ENCODE assay signal across 27 cellular contexts in the genomic region with DNA sequence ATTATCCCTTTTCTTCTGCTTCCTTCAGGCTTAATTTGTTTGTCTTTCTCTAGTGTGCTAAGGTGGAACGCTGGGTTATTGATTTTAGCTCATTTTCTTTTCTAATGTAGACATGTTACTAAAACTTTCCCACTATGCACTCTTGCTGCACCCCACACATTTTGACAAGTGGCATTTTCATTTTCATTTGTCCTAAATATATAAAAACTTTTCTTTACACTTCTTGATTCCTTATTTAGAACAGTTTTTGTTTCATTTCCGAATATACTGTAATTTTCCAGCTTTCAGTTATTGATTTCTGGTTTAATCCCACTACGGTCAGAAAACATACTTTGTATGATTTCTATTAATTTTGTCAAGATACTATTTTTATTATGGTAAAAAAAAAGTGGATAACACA. TPM values are rescaled to one million over a fixed set of nuclear protein-coding genes. Genes with fewer than 3 reads are reported as not detected.
"Had no signal": no experiment of that assay in that cellular context is flagged by ENCODE, and none has a peak within 500 bp of the region (broad histone marks: within the 10 kb centered on the region; RNA-seq: fewer than 3 reads in every experiment).

No MANE protein-coding gene starts in this region.

- H3K4me1 Mint-ChIP-seq: brain; central memory CD8-positive, alpha-beta T cell had no signal

- DNase-seq: activated CD4-positive, alpha-beta T cell treated with anti-CD3 and anti-CD28 coated beads for 4 hours; activated CD8-positive, alpha-beta memory T cell treated with anti-CD3 and anti-CD28 coated beads, Interleukin-2, amount 50 U/mL, for 48 hours; activated CD8-positive, alpha-beta T cell treated with anti-CD3 and anti-CD28 coated beads for 36 hours; activated effector memory CD4-positive, alpha-beta T cell treated with anti-CD3 and anti-CD28 coated beads, Interleukin-2, amount 50 U/mL, for 16 hours; activated naive CD4-positive, alpha-beta T cell treated with Interleukin-2 at 50 U/mL for 16 hours; activated T-cell treated with anti-CD3 and anti-CD28 coated beads, Interleukin-2, amount 50 U/mL, for 1 hour; amygdala; NCI-H1105; NCI-H1436; NCI-H187 treated with DMSO at 0.1 percent for 48 hours; NCI-H2081 treated with DMSO at 0.1 percent for 48 hours; NCI-H446; NCI-H524 treated with DMSO at 0.1 percent for 48 hours; NCI-H748 treated with DMSO at 0.1 percent for 48 hours; OCI-M1; RPMI8226; T-helper 1 cell; WERI-Rb-1 had no signal

- H3K36me3 Mint-ChIP-seq: brain had no signal

- H3K27ac Mint-ChIP-seq: activated CD8-positive, alpha-beta T cell treated with anti-CD3 and anti-CD28 coated beads for 36 hours; activated naive CD8-positive, alpha-beta T cell; brain had no signal

- H3K9me3 Mint-ChIP-seq: central memory CD8-positive, alpha-beta T cell had no signal

- ATAC-seq: activated CD4-positive, CD25-positive, alpha-beta regulatory T cell treated with anti-CD3 and anti-CD28 coated beads, Interleukin-2, amount 50 U/mL, for 24 hours; activated CD8-positive, alpha-beta T cell treated with anti-CD3 and anti-CD28 coated beads for 36 hours; Panc1; Right ventricle myocardium inferior had no signal

- H3K4me3 Mint-ChIP-seq: activated CD8-positive, alpha-beta T cell treated with anti-CD3 and anti-CD28 coated beads for 36 hours; activated naive CD8-positive, alpha-beta T cell; brain; central memory CD8-positive, alpha-beta T cell had no signal

RNA-seq across cellular contexts. Expression of gene LYPD8, which starts 44.9 kb away (rescaled TPM):
- total RNA-seq: activated CD8-positive, alpha-beta T cell treated with anti-CD3 and anti-CD28 coated beads for 36 hours; astrocyte; MCF 10A; Right ventricle myocardium inferior; T-helper 2 cell treated with Interferon-gamma antibody and Interleukin-4, amounts not matched to agents 100 ng/mL and 5 ng/mL, for 36 hours had no signal
